10 cellular contexts compared by ENCODE assay signal in the genomic region with DNA sequence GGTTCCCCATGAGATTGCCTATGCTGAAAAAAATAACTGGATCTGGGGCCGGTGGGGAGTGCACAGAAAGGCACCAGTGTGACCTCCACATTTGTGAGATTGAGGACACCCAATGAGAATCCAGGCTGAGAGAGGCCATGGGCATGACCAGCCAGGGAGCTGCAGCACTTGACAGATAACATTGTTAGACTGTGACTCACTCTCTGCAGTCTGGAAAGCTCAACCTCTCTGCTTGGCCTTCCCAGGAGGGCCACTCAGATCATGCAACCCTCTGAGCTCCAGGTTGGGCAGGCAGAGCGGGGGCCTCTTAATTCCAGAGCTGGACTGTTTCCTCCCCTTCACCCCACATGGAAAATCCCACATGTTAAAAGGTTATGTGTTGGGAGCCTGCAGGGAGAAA. TPM values are rescaled to one million over a fixed set of nuclear protein-coding genes. Genes with fewer than 3 reads are reported as not detected.
DNase-seq lines count a peak whose midpoint lies in the region; ATAC-seq and TF ChIP-seq lines count a peak whose summit lies in the region.
"Had no signal": no experiment of that assay in that cellular context is flagged by ENCODE, and none has a peak within 500 bp of the region (broad histone marks: within the 10 kb centered on the region; RNA-seq: fewer than 3 reads in every experiment).

No MANE protein-coding gene starts in this region.

- no peak overlapping the region for H3K27ac Mint-ChIP-seq in WTC11
- peak overlapping the region in 1 of 2 donors; percentile 39 for H3K27ac Mint-ChIP-seq in activated naive CD4-positive, alpha-beta T cell treated with anti-CD3 and anti-CD28 coated beads, Interleukin-2, amount 50 U/mL, for 72 hours
- no peak overlapping the region for H3K27ac Mint-ChIP-seq in activated naive CD8-positive, alpha-beta T cell treated with anti-CD3 and anti-CD28 coated beads, Interleukin-2, amount 50 U/mL, for 24 hours

- H3K27me3 ChIP-seq in heart right ventricle = no peaks in the 10 kb centered on the region
- H3K27me3 ChIP-seq in testis = no peaks in the 10 kb centered on the region
- H3K27me3 ChIP-seq: esophagus squamous epithelium had no signal

- H3K4me3 Mint-ChIP-seq in WTC11 = no peak overlapping the region
- no peak overlapping the region for H3K4me3 Mint-ChIP-seq in activated naive CD8-positive, alpha-beta T cell treated with anti-CD3 and anti-CD28 coated beads, Interleukin-2, amount 50 U/mL, for 24 hours

- DNase-seq in HEK293T (ENCODE audit: extremely low spot score) (peak; percentile 37), WTC11 (ENCODE audit: low spot score) (no peak), heart right ventricle (peak; percentile 33 to 62), testis (peak; percentile 82), KBM-7 (no peak)
- DNase-seq in activated naive CD4-positive, alpha-beta T cell treated with anti-CD3 and anti-CD28 coated beads, Interleukin-2, amount 50 U/mL, for 72 hours (ENCODE audit: low spot score in 2 of 2) = no peak
- no peak for DNase-seq in stimulated activated CD8-positive, alpha-beta memory T cell treated with anti-CD3 and anti-CD28 coated beads, Interleukin-4, amount 100 ng/mL, for 48 hours
- no peak for DNase-seq in activated naive CD8-positive, alpha-beta T cell treated with anti-CD3 and anti-CD28 coated beads, Interleukin-2, amount 50 U/mL, for 24 hours
- DNase-seq: esophagus squamous epithelium had no signal

- 7 to 10% methylated on average over 2 of the region's 2 CpGs for WGBS in heart right ventricle, 2 donors
- 36 to 40% methylated on average over 2 of the region's 2 CpGs for WGBS in testis, 2 donors

- TF ChIP-seq CTCF in WTC11 (IDR thresholded peaks at IDR 0.05) (no peak), heart right ventricle (IDR thresholded peaks at IDR 0.05) (no peak), testis (IDR thresholded peaks at IDR 0.05) (no peak)

- H3K27ac ChIP-seq in heart right ventricle (peak overlapping the region; percentile 20 to 91 (median 77)), testis (peak overlapping the region; percentile 40 to 48)
- H3K27ac ChIP-seq: esophagus squamous epithelium, HL-60 had no signal

- in situ Hi-C loops in KBM-7 (cut with MboI; ENCODE audit: low pct_unique_long_range_greater_than_20kb, low sequenced_read_pairs) = no loop called here

- H3K9me3 ChIP-seq in heart right ventricle = no peaks in the 10 kb centered on the region
- no peaks in the 10 kb centered on the region for H3K9me3 ChIP-seq in testis
- H3K9me3 ChIP-seq: esophagus squamous epithelium had no signal

- no peaks in the 10 kb centered on the region for H3K9me3 Mint-ChIP-seq in WTC11
- H3K9me3 Mint-ChIP-seq in activated naive CD4-positive, alpha-beta T cell treated with anti-CD3 and anti-CD28 coated beads, Interleukin-2, amount 50 U/mL, for 72 hours = no peaks in the 10 kb centered on the region
- no peaks in the 10 kb centered on the region for H3K9me3 Mint-ChIP-seq in activated naive CD8-positive, alpha-beta T cell treated with anti-CD3 and anti-CD28 coated beads, Interleukin-2, amount 50 U/mL, for 24 hours

- POLR2A ChIA-PET in HEK293T (lab: Yijun Ruan, JAX) (interaction anchor here (0.8 to 1.2 kb wide), 6 partner anchors 12 to 69 kb away, joined by 3 to 8 read pairs (median 4); partner anchors contain the start of genes FZD2 and MEIOC), WTC11 (lab: Charles Lee) (no interaction called here)

- CTCF ChIA-PET in HEK293T (lab: Yijun Ruan, JAX) (interaction anchor here (0.6 kb wide), 1 partner anchor 437 kb away, joined by 3 read pairs; no protein-coding TSS in a partner anchor), WTC11 (lab: Charles Lee) (interaction anchor here (0.7 to 1.4 kb wide), 6 partner anchors 12 to 259 kb away, joined by 3 to 7 read pairs (median 4); no protein-coding TSS in a partner anchor)

- intact Hi-C loops in heart right ventricle (cut with DNase I) (no loop called here), testis (cut with DNase I; ENCODE audit: low total_unique reads) (no loop called here)

- H3K4me3 ChIP-seq in heart right ventricle (no peak overlapping the region), testis (no peak overlapping the region)
- H3K4me3 ChIP-seq: esophagus squamous epithelium had no signal

- H3K4me1 ChIP-seq in heart right ventricle = peaks cover 0 to 38% (median 12%) of the 10 kb centered on the region in 9 donors
- peaks cover 11% of the 10 kb centered on the region for H3K4me1 ChIP-seq in testis

- ATAC-seq in WTC11 = peak; percentile 70
- ATAC-seq in heart right ventricle = peak; percentile 87 to 98 (median 95)
- ATAC-seq in activated naive CD4-positive, alpha-beta T cell treated with anti-CD3 and anti-CD28 coated beads, Interleukin-2, amount 50 U/mL, for 72 hours = no peak
- no peak for ATAC-seq in activated naive CD8-positive, alpha-beta T cell treated with anti-CD3 and anti-CD28 coated beads, Interleukin-2, amount 50 U/mL, for 24 hours

- TF ChIP-seq POLR2A in testis (IDR thresholded peaks at IDR 0.05) = no peak

- H3K27me3 Mint-ChIP-seq in WTC11 (ENCODE audit: low read depth) = no peaks in the 10 kb centered on the region; the same call in 1 of the 2 replicates
- H3K27me3 Mint-ChIP-seq in activated naive CD8-positive, alpha-beta T cell treated with anti-CD3 and anti-CD28 coated beads, Interleukin-2, amount 50 U/mL, for 24 hours = no peaks in the 10 kb centered on the region

- H3K4me1 Mint-ChIP-seq in WTC11 = peaks cover 10% of the 10 kb centered on the region
- no peaks in the 10 kb centered on the region for H3K4me1 Mint-ChIP-seq in activated naive CD8-positive, alpha-beta T cell treated with anti-CD3 and anti-CD28 coated beads, Interleukin-2, amount 50 U/mL, for 24 hours

- H3K36me3 Mint-ChIP-seq in WTC11 = no peaks in the 10 kb centered on the region
- H3K36me3 Mint-ChIP-seq in activated naive CD4-positive, alpha-beta T cell treated with anti-CD3 and anti-CD28 coated beads, Interleukin-2, amount 50 U/mL, for 72 hours = no peaks in the 10 kb centered on the region
- H3K36me3 Mint-ChIP-seq in activated naive CD8-positive, alpha-beta T cell treated with anti-CD3 and anti-CD28 coated beads, Interleukin-2, amount 50 U/mL, for 24 hours (ENCODE audit: low read depth) = no peaks in the 10 kb centered on the region

- no peaks in the 10 kb centered on the region for H3K36me3 ChIP-seq in heart right ventricle
- no peaks in the 10 kb centered on the region for H3K36me3 ChIP-seq in testis (ENCODE audit: low read depth, missing control alignments)
- H3K36me3 ChIP-seq: esophagus squamous epithelium had no signal

TF ChIP-seq in HEK293T, 16 proteins besides CTCF, POLR2A, EP300 and RAD21:
- no peak for TF ChIP-seq NFRKB (IDR thresholded peaks at IDR 0.05)
- no peak for TF ChIP-seq TARDBP (IDR thresholded peaks at IDR 0.05)
- TF ChIP-seq ZNF384 (IDR thresholded peaks at IDR 0.05) = no peak
- no peak for TF ChIP-seq SUZ12 (IDR thresholded peaks at IDR 0.05)
- no peak for TF ChIP-seq LEF1 (IDR thresholded peaks at IDR 0.05; ENCODE audit: borderline replicate concordance)
- no peak for TF ChIP-seq HDGF (IDR thresholded peaks at IDR 0.05; ENCODE audit: borderline replicate concordance)
- TF ChIP-seq, protein P1, sequence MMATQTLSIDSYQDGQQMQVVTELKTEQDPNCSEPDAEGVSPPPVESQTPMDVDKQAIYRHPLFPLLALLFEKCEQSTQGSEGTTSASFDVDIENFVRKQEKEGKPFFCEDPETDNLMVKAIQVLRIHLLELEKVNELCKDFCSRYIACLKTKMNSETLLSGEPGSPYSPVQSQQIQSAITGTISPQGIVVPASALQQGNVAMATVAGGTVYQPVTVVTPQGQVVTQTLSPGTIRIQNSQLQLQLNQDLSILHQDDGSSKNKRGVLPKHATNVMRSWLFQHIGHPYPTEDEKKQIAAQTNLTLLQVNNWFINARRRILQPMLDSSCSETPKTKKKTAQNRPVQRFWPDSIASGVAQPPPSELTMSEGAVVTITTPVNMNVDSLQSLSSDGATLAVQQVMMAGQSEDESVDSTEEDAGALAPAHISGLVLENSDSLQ (IDR thresholded peaks at IDR 0.05) = no peak
- no peak for TF ChIP-seq FOXK2 (IDR thresholded peaks at IDR 0.05)
- TF ChIP-seq SP1 (IDR thresholded peaks at IDR 0.05) = no peak
- no peak for TF ChIP-seq CTBP1 (IDR thresholded peaks at IDR 0.05; ENCODE audit: borderline replicate concordance)
- no peak for TF ChIP-seq FOXM1 (IDR thresholded peaks at IDR 0.05; ENCODE audit: borderline replicate concordance)

TF ChIP-seq in WTC11, 78 proteins besides CTCF, POLR2A, EP300 and RAD21 (continues in another document):
- TF ChIP-seq RORB (CRISPR knock-in tag; IDR thresholded peaks at IDR 0.05) (no peak), MXD4 (CRISPR knock-in tag; IDR thresholded peaks at IDR 0.05; ENCODE audit: borderline replicate concordance) (no peak), ZNF425 (CRISPR knock-in tag; conservative IDR thresholded peaks at IDR 0.05) (no peak), IRF1 (CRISPR knock-in tag; IDR thresholded peaks at IDR 0.05) (no peak), JAZF1 (CRISPR knock-in tag; IDR thresholded peaks at IDR 0.05) (no peak)

RNA-seq across cellular contexts. Expression of gene FZD2, which starts 30.1 kb away (rescaled TPM):
- total RNA-seq in WTC11 (2021) (37.6 to 42.8 TPM (median 38.5 TPM) in 3 replicates), heart right ventricle (1 to 10 TPM in 9 of 10 donors, under 1 TPM in 1; 0.92 to 6.9 (median 4.0) TPM), testis (1 to 10 TPM; 4.2 to 9.1 TPM)
- polyA plus RNA-seq in heart right ventricle (1 to 10 TPM; 2.9 to 3.0 TPM), testis (ENCODE audit: insufficient read depth, low read depth, low replicate concordance) (6.1 TPM)
- under 1 TPM in 1 of 2 donors, not detected in 1; 0.27 TPM for total RNA-seq in activated naive CD4-positive, alpha-beta T cell treated with anti-CD3 and anti-CD28 coated beads, Interleukin-2, amount 50 U/mL, for 72 hours

Comparison
In these comparisons a context has a peak if more than half of its experiments do, and no peak if none do; other contexts are left out.
1. DNase-seq: peak in HEK293T (single experiment), heart right ventricle (2 of 2) and testis (single experiment); none in WTC11 (single experiment), activated naive CD4-positive, alpha-beta T cell treated with anti-CD3 and anti-CD28 coated beads, Interleukin-2, amount 50 U/mL, for 72 hours (0 of 2), stimulated activated CD8-positive, alpha-beta memory T cell treated with anti-CD3 and anti-CD28 coated beads, Interleukin-4, amount 100 ng/mL, for 48 hours (single experiment), activated naive CD8-positive, alpha-beta T cell treated with anti-CD3 and anti-CD28 coated beads, Interleukin-2, amount 50 U/mL, for 24 hours (single experiment) and KBM-7 (single experiment).
2. ATAC-seq: peak in WTC11 (single experiment) and heart right ventricle (8 of 8); none in activated naive CD4-positive, alpha-beta T cell treated with anti-CD3 and anti-CD28 coated beads, Interleukin-2, amount 50 U/mL, for 72 hours (0 of 2) and activated naive CD8-positive, alpha-beta T cell treated with anti-CD3 and anti-CD28 coated beads, Interleukin-2, amount 50 U/mL, for 24 hours (single experiment).